8 cellular contexts compared by ENCODE assay signal in the genomic region with DNA sequence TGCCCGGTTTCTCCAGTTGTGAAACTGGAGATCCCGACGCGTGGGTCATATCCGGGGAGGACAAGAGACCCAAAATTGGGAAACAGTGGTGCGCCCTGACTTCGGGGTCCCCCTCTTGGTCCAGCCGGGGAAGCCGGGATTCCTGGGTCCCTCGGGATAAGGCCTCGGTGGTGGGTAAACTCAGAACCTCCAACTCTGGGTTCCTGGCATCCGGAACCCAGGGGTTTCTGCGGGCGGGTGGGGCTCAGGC. TPM values are rescaled to one million over a fixed set of nuclear protein-coding genes. Genes with fewer than 3 reads are reported as not detected.
DNase-seq lines count a peak whose midpoint lies in the region; ATAC-seq and TF ChIP-seq lines count a peak whose summit lies in the region.

No MANE protein-coding gene starts in this region.

- peak overlapping the region; percentile 87 for H3K27ac ChIP-seq in HL-60 (replicated peaks)

- H3K27me3 ChIP-seq in HL-60 (ENCODE audit: insufficient read depth, poor library complexity, severe bottlenecking) = no peaks in the 10 kb centered on the region

- H3K27ac Mint-ChIP-seq in activated naive CD8-positive, alpha-beta T cell = peak overlapping the region; percentile 92
- peak overlapping the region; percentile 90 to 99 for H3K27ac Mint-ChIP-seq in stimulated activated naive CD8-positive, alpha-beta T cell treated with anti-CD3 and anti-CD28 coated beads, Interleukin-15, amount 100 ng/mL, for 72 hours

- DNase-seq in HL-60 (ENCODE audit: low read depth in 1 of 2, low spot score in 1 of 2) = no peak
- DNase-seq in stimulated activated naive CD8-positive, alpha-beta T cell treated with anti-CD3 and anti-CD28 coated beads, Interleukin-15, amount 100 ng/mL, for 72 hours = no peak
- no peak for DNase-seq in H4 (ENCODE audit: low spot score)
- no peak for DNase-seq in activated effector memory CD4-positive, alpha-beta T cell treated with anti-CD3 and anti-CD28 coated beads, Interleukin-2, amount 50 U/mL, for 16 hours
- no peak for DNase-seq in stimulated activated CD4-positive, alpha-beta T cell treated with anti-CD3 and anti-CD28 coated beads, Interleukin-2, amount 100 ng/mL, for 24 hours
- DNase-seq in NCI-H524 (lab: John Stamatoyannopoulos, UW) = no peak

- peaks cover 5% of the 10 kb centered on the region for H3K36me3 Mint-ChIP-seq in activated naive CD8-positive, alpha-beta T cell

- no peaks in the 10 kb centered on the region for H3K9me3 ChIP-seq in iPS-18c (ENCODE audit: control insufficient read depth, insufficient read depth, low read length)

- H3K4me3 Mint-ChIP-seq in activated naive CD8-positive, alpha-beta T cell = peak overlapping the region; percentile 95
- peak overlapping the region; percentile 80 to 91 for H3K4me3 Mint-ChIP-seq in stimulated activated naive CD8-positive, alpha-beta T cell treated with anti-CD3 and anti-CD28 coated beads, Interleukin-15, amount 100 ng/mL, for 72 hours

- H3K4me3 ChIP-seq in HL-60 (replicated peaks; ENCODE audit: insufficient read depth, low read length) (peak overlapping the region; percentile 91), iPS-18c (ENCODE audit: insufficient read depth, low read depth, low read length) (peak overlapping the region; percentile 84)

- H3K4me1 Mint-ChIP-seq in activated naive CD8-positive, alpha-beta T cell (ENCODE audit: low read depth) = peaks cover 52% of the 10 kb centered on the region
- H3K4me1 Mint-ChIP-seq in stimulated activated naive CD8-positive, alpha-beta T cell treated with anti-CD3 and anti-CD28 coated beads, Interleukin-15, amount 100 ng/mL, for 72 hours = peaks cover 78% of the 10 kb centered on the region

- ATAC-seq in stimulated activated naive CD8-positive, alpha-beta T cell treated with anti-CD3 and anti-CD28 coated beads, Interleukin-15, amount 100 ng/mL, for 72 hours = no peak

- no peak for TF ChIP-seq CTCF in HL-60 (IDR thresholded peaks at IDR 0.05; ENCODE audit: insufficient read depth, low read length)

- no peaks in the 10 kb centered on the region for H3K27me3 Mint-ChIP-seq in activated naive CD8-positive, alpha-beta T cell
- H3K27me3 Mint-ChIP-seq in stimulated activated naive CD8-positive, alpha-beta T cell treated with anti-CD3 and anti-CD28 coated beads, Interleukin-15, amount 100 ng/mL, for 72 hours = no peaks in the 10 kb centered on the region

- no peaks in the 10 kb centered on the region for H3K9me3 Mint-ChIP-seq in activated naive CD8-positive, alpha-beta T cell (ENCODE audit: low read depth)
- H3K9me3 Mint-ChIP-seq in stimulated activated naive CD8-positive, alpha-beta T cell treated with anti-CD3 and anti-CD28 coated beads, Interleukin-15, amount 100 ng/mL, for 72 hours = no peaks in the 10 kb centered on the region

RNA-seq across cellular contexts. Expression of gene ZFP36, which starts 0.7 kb away (rescaled TPM):
- total RNA-seq in H4 (2014; rRNA removed; shearing (Covaris generic)) = 4.0 and 5.7 TPM in 2 replicates

RNA-seq across cellular contexts. Expression of gene PLEKHG2, which starts 5.2 kb away (rescaled TPM):
- 5.3 and 7.1 TPM in 2 replicates for total RNA-seq in H4 (2014; rRNA removed; shearing (Covaris generic))

RNA-seq across cellular contexts. Expression of gene MED29, which starts 16.1 kb away (rescaled TPM):
- 26.7 and 58.5 TPM in 2 replicates for total RNA-seq in H4 (2014; rRNA removed; shearing (Covaris generic))

RNA-seq across cellular contexts. Expression of gene PAF1, which starts 16.4 kb away (rescaled TPM):
- total RNA-seq in H4 (2014; rRNA removed; shearing (Covaris generic)) = 40.8 and 62.0 TPM in 2 replicates

RNA-seq across cellular contexts. Expression of gene RPS16, which starts 28.4 kb away (rescaled TPM):
- 8.0 and 83.0 TPM in 2 replicates for total RNA-seq in H4 (2014; rRNA removed; shearing (Covaris generic))
